9 cellular contexts compared by ENCODE assay signal in genomic region chr1:35886606-35887431, GRCh38. TPM values are rescaled to one million over a fixed set of nuclear protein-coding genes. Genes with fewer than 3 reads are reported as not detected.
A peak's percentile ranks its signal among the peaks of the same experiment; 100 is the strongest.
DNase-seq lines count a peak whose midpoint lies in the region; ATAC-seq and TF ChIP-seq lines count a peak whose summit lies in the region.
"Had no signal": no experiment of that assay in that cellular context is flagged by ENCODE, and none has a peak within 500 bp of the region (broad histone marks: within the 10 kb centered on the region; RNA-seq: fewer than 3 reads in every experiment).

No MANE protein-coding gene starts in this region.

- no peak overlapping the region for H3K4me3 Mint-ChIP-seq in activated naive CD4-positive, alpha-beta T cell treated with anti-CD3 and anti-CD28 coated beads for 36 hours
- H3K4me3 Mint-ChIP-seq in stimulated activated memory B cell treated with anti-CD40 and anti-IgM and Interleukin-4, amounts not matched to agents 10 μg/mL and 1 μg/mL and 100 μg/mL, for 72 hours = peak overlapping the region; percentile 6

- H3K9me2 ChIP-seq in OCI-LY1 (ENCODE audit: low read depth, low read length) (no peaks in the 10 kb centered on the region), MM.1S (replicated peaks; ENCODE audit: insufficient read depth, low read length) (no peaks in the 10 kb centered on the region)

- H3K27ac ChIP-seq in OCI-LY1 (ENCODE audit: low read depth, low read length, poor library complexity, severe bottlenecking) = peak overlapping the region; percentile 58
- H3K27ac ChIP-seq in esophagus muscularis mucosa (replicated peaks in 1 of 4) = peak overlapping the region in 3 of 4 donors; percentile 15 to 25 (median 19)
- H3K27ac ChIP-seq in testis = no peak overlapping the region
- no peak overlapping the region for H3K27ac ChIP-seq in MM.1S (ENCODE audit: low read length)

- H3K4me3 ChIP-seq in OCI-LY1 (ENCODE audit: low read depth, low read length, poor library complexity, severe bottlenecking) (no peak overlapping the region), esophagus muscularis mucosa (no peak overlapping the region), testis (no peak overlapping the region), MM.1S (ENCODE audit: low read length) (no peak overlapping the region)

- no peaks in the 10 kb centered on the region for H3K27me3 ChIP-seq in OCI-LY1 (ENCODE audit: insufficient read depth, low read length)
- H3K27me3 ChIP-seq in esophagus muscularis mucosa = no peaks in the 10 kb centered on the region
- no peaks in the 10 kb centered on the region for H3K27me3 ChIP-seq in testis
- no peaks in the 10 kb centered on the region for H3K27me3 ChIP-seq in MM.1S (replicated peaks; ENCODE audit: insufficient read depth, low read length)

- H2AFZ ChIP-seq in OCI-LY1 (ENCODE audit: low read length) = no peak overlapping the region
- H2AFZ ChIP-seq in MM.1S (ENCODE audit: low read length) = no peak overlapping the region

- TF ChIP-seq CTCF in OCI-LY1 (IDR thresholded peaks at IDR 0.05; ENCODE audit: low read length) (no peak), esophagus muscularis mucosa (IDR thresholded peaks at IDR 0.05) (no peak), testis (IDR thresholded peaks at IDR 0.05) (no peak), MM.1S (IDR thresholded peaks at IDR 0.05; ENCODE audit: low read length) (no peak)

- WGBS in esophagus muscularis mucosa = 42% methylated on average over 3 of the region's 3 CpGs
- WGBS in testis, 2 donors = 45 to 68% methylated on average over 3 of the region's 3 CpGs

- H3K4me2 ChIP-seq in OCI-LY1 (ENCODE audit: low read length) (peak overlapping the region; percentile 41; the same call in 1 of the 2 replicates), MM.1S (ENCODE audit: low read depth, low read length) (no peak overlapping the region)

- H3K36me3 ChIP-seq in OCI-LY1 (ENCODE audit: insufficient read depth, low read length) (peaks cover 22% of the 10 kb centered on the region), esophagus muscularis mucosa (peaks cover 13 to 38% (median 23%) of the 10 kb centered on the region in 4 donors), testis (ENCODE audit: low read depth, missing control alignments) (no peaks in the 10 kb centered on the region), MM.1S (replicated peaks; ENCODE audit: insufficient read depth, low read length) (no peaks in the 10 kb centered on the region)

- no peaks in the 10 kb centered on the region for H3K9me3 Mint-ChIP-seq in activated naive CD4-positive, alpha-beta T cell treated with anti-CD3 and anti-CD28 coated beads for 36 hours
- H3K9me3 Mint-ChIP-seq in stimulated activated memory B cell treated with anti-CD40 and anti-IgM and Interleukin-4, amounts not matched to agents 10 μg/mL and 1 μg/mL and 100 μg/mL, for 72 hours = no peaks in the 10 kb centered on the region

- H3F3A ChIP-seq in OCI-LY1 (ENCODE audit: insufficient read depth, low read length) (peaks cover 4% of the 10 kb centered on the region; the same call in 1 of the 2 replicates), MM.1S (ENCODE audit: insufficient read depth, low read length) (no peaks in the 10 kb centered on the region)

- no peaks in the 10 kb centered on the region for H3K27me3 Mint-ChIP-seq in activated naive CD4-positive, alpha-beta T cell treated with anti-CD3 and anti-CD28 coated beads for 36 hours (ENCODE audit: low read depth)
- H3K27me3 Mint-ChIP-seq in stimulated activated memory B cell treated with anti-CD40 and anti-IgM and Interleukin-4, amounts not matched to agents 10 μg/mL and 1 μg/mL and 100 μg/mL, for 72 hours = no peaks in the 10 kb centered on the region

- intact Hi-C loops in activated naive CD4-positive, alpha-beta T cell treated with anti-CD3 and anti-CD28 coated beads for 36 hours (cut with micrococcal nuclease) = no loop called here
- intact Hi-C loops in esophagus muscularis mucosa (cut with DNase I) = no loop called here
- intact Hi-C loops in testis (cut with DNase I; ENCODE audit: low total_unique reads) = no loop called here

- TF ChIP-seq POLR2A in esophagus muscularis mucosa (IDR thresholded peaks at IDR 0.05; ENCODE audit: low read depth) = no peak
- no peak for TF ChIP-seq POLR2A in testis (IDR thresholded peaks at IDR 0.05)

- H4K20me1 ChIP-seq in OCI-LY1 (ENCODE audit: insufficient read depth, low read length) = no peaks in the 10 kb centered on the region
- H4K20me1 ChIP-seq in MM.1S (ENCODE audit: insufficient read depth, low read length) = no peaks in the 10 kb centered on the region

- H3K9ac ChIP-seq in OCI-LY1 (ENCODE audit: low read length) (no peak overlapping the region; the same call in 1 of the 2 replicates), MM.1S (ENCODE audit: low read length) (no peak overlapping the region)

- peaks cover 44% of the 10 kb centered on the region for H3K4me1 Mint-ChIP-seq in activated naive CD4-positive, alpha-beta T cell treated with anti-CD3 and anti-CD28 coated beads for 36 hours (ENCODE audit: low read depth)
- H3K4me1 Mint-ChIP-seq in stimulated activated memory B cell treated with anti-CD40 and anti-IgM and Interleukin-4, amounts not matched to agents 10 μg/mL and 1 μg/mL and 100 μg/mL, for 72 hours = peaks cover 60% of the 10 kb centered on the region

- no peaks in the 10 kb centered on the region for H3K9me3 ChIP-seq in OCI-LY1 (ENCODE audit: low read length)
- H3K9me3 ChIP-seq in esophagus muscularis mucosa = no peaks in the 10 kb centered on the region
- no peaks in the 10 kb centered on the region for H3K9me3 ChIP-seq in testis
- H3K9me3 ChIP-seq in MM.1S (replicated peaks; ENCODE audit: insufficient read depth, low read length) = no peaks in the 10 kb centered on the region

- H3K27ac Mint-ChIP-seq in activated naive CD4-positive, alpha-beta T cell treated with anti-CD3 and anti-CD28 coated beads for 36 hours = peak overlapping the region; percentile 3
- H3K27ac Mint-ChIP-seq in stimulated activated memory B cell treated with anti-CD40 and anti-IgM and Interleukin-4, amounts not matched to agents 10 μg/mL and 1 μg/mL and 100 μg/mL, for 72 hours = peak overlapping the region; percentile 73

- CTCF ChIA-PET in activated naive CD4-positive, alpha-beta T cell treated with anti-CD3 and anti-CD28 coated beads for 36 hours (lab: Charles Lee) = no interaction called here

- DNase-seq in activated naive CD4-positive, alpha-beta T cell treated with anti-CD3 and anti-CD28 coated beads for 36 hours = no peak
- DNase-seq in activated naive CD4-positive, alpha-beta T cell treated with Interleukin-2 at 50 U/mL for 16 hours = no peak
- DNase-seq in esophagus muscularis mucosa (ENCODE audit: extremely low spot score) (no peak), testis (no peak), MM.1S (no peak)
- DNase-seq in stimulated activated CD4-positive, alpha-beta T cell treated with anti-CD3 and anti-CD28 coated beads, Interleukin-1b, Interleukin-23, amount 100 ng/mL, for 48 hours = no peak
- DNase-seq: NCI-H1105 had no signal

- H3K4me1 ChIP-seq in OCI-LY1 (ENCODE audit: insufficient read depth, low read length, severe bottlenecking) (peaks cover 34% of the 10 kb centered on the region), esophagus muscularis mucosa (peaks cover 29 to 46% (median 42%) of the 10 kb centered on the region in 4 donors), testis (peaks cover 33% of the 10 kb centered on the region), MM.1S (ENCODE audit: low read length) (no peaks in the 10 kb centered on the region)

- peaks cover 7% of the 10 kb centered on the region for H3K36me3 Mint-ChIP-seq in activated naive CD4-positive, alpha-beta T cell treated with anti-CD3 and anti-CD28 coated beads for 36 hours (ENCODE audit: low read depth)
- peaks cover 16% of the 10 kb centered on the region for H3K36me3 Mint-ChIP-seq in stimulated activated memory B cell treated with anti-CD40 and anti-IgM and Interleukin-4, amounts not matched to agents 10 μg/mL and 1 μg/mL and 100 μg/mL, for 72 hours

- no peak for TF ChIP-seq EP300 in esophagus muscularis mucosa (IDR thresholded peaks at IDR 0.05)

- peaks cover 4% of the 10 kb centered on the region; the same call in 1 of the 2 replicates for H3K79me2 ChIP-seq in OCI-LY1 (ENCODE audit: insufficient read depth, low read length)
- peaks cover 23% of the 10 kb centered on the region for H3K79me2 ChIP-seq in MM.1S (ENCODE audit: low read length)

- no peak for ATAC-seq in stimulated activated memory B cell treated with anti-CD40 and anti-IgM and Interleukin-4, amounts not matched to agents 10 μg/mL and 1 μg/mL and 100 μg/mL, for 72 hours

RNA-seq across cellular contexts. Expression of gene AGO1, which starts 3.8 kb away (rescaled TPM):
- 10 to 100 TPM; 24.9 to 25.3 TPM for total RNA-seq in activated naive CD4-positive, alpha-beta T cell treated with anti-CD3 and anti-CD28 coated beads for 36 hours
- 10 to 100 TPM; 16.2 to 32.6 (median 24.4) TPM for total RNA-seq in esophagus muscularis mucosa
- total RNA-seq in testis = 10 to 100 TPM; 32.3 to 41.9 TPM
- polyA plus RNA-seq in testis (ENCODE audit: insufficient read depth, low read depth, low replicate concordance) = 11.5 TPM

RNA-seq across cellular contexts. Expression of gene AGO3, which starts 44.1 kb away (rescaled TPM):
- total RNA-seq in activated naive CD4-positive, alpha-beta T cell treated with anti-CD3 and anti-CD28 coated beads for 36 hours = 10 to 100 TPM; 25.1 to 28.2 TPM
- 10 to 100 TPM; 19.9 to 23.3 (median 21.0) TPM for total RNA-seq in esophagus muscularis mucosa
- total RNA-seq in testis = 10 to 100 TPM; 42.6 to 47.2 TPM
- polyA plus RNA-seq in testis (ENCODE audit: insufficient read depth, low read depth, low replicate concordance) = 22.4 TPM

Comparison
In these comparisons a context has a peak if more than half of its experiments do, and no peak if none do; other contexts are left out.
1. H3K27ac ChIP-seq: peak in OCI-LY1 (single experiment) and esophagus muscularis mucosa (3 of 4); none in testis (0 of 2) and MM.1S (single experiment).